ENCODE assay signal across 11 cellular contexts in genomic region chr16:9160551-9160911, GRCh38.
"Had no signal": no experiment of that assay in that cellular context is flagged by ENCODE, and none has a peak within 500 bp of the region (broad histone marks: within the 10 kb centered on the region; RNA-seq: fewer than 3 reads in every experiment).

No MANE protein-coding gene starts in this region.

- FAIRE-seq: colon, frontal cortex, islet of Langerhans, TTC549 had no signal

- H3K27me3 ChIP-seq: ascending aorta had no signal

- ATAC-seq: T-cell had no signal

- H3K4me1 ChIP-seq: adrenal gland, ascending aorta had no signal

- H3K4me3 ChIP-seq: adrenal gland, ascending aorta, esophagus muscularis mucosa had no signal

- H3K36me3 ChIP-seq: adrenal gland, ascending aorta, esophagus muscularis mucosa had no signal

- H3K27ac ChIP-seq: adrenal gland, ascending aorta, esophagus muscularis mucosa had no signal

- H3K9me3 ChIP-seq: adrenal gland, ascending aorta, esophagus muscularis mucosa had no signal

- DNase-seq: activated B cell treated with CpG ODN at 0.5 μM for 24 hours; activated naive CD4-positive, alpha-beta T cell; activated T-cell treated with anti-CD3 and anti-CD28 coated beads, Interleukin-2, amount 50 U/mL, for 4 hours had no signal
